In the genomic region with DNA sequence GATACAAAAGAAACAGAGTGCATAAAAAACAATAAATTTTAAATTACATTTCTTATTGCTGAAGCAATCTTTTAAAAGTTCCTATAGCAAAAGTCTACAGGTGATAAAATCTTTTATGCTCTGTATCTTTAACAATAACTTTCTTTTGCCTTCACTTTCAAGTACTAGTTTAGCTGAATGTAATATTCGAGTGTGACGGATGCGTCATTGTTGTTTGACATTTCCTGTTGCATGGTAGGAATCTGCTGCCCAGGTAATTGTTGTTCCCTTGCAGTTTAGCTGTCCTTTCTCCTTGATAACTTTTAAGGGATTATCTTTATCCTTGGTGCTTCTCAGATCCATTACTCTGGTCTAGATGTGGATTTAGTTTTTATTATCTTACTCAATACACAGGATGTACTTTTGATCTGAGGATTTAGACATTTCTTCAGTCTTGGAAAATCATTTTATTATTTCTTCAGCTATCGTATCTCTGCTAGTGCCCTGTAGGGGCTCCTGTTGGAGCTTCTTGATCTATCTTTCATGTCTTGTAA, we compare ENCODE assay signal across 1 cellular context.
TF ChIP-seq lines count a peak whose summit lies in the region.

No MANE protein-coding gene starts in this region.

TF ChIP-seq in HepG2, 621 proteins besides CTCF, POLR2A, EP300 and RAD21:
- no peak for TF ChIP-seq ZNF549 (CRISPR knock-in tag; IDR thresholded peaks at IDR 0.05)
- no peak for TF ChIP-seq ARNTL (CRISPR knock-in tag; IDR thresholded peaks at IDR 0.05)
- TF ChIP-seq ATM (IDR thresholded peaks at IDR 0.05; ENCODE audit: borderline replicate concordance): no peak
- TF ChIP-seq ELF1 (CRISPR knock-in tag; IDR thresholded peaks at IDR 0.05): no peak
- TF ChIP-seq ARHGAP35 (CRISPR knock-in tag; IDR thresholded peaks at IDR 0.05; ENCODE audit: borderline replicate concordance): no peak
- no peak for TF ChIP-seq MIER3 (CRISPR knock-in tag; IDR thresholded peaks at IDR 0.05; ENCODE audit: borderline replicate concordance)
- TF ChIP-seq ZFP36L1 (CRISPR knock-in tag; IDR thresholded peaks at IDR 0.05): no peak
- TF ChIP-seq, protein P1, sequence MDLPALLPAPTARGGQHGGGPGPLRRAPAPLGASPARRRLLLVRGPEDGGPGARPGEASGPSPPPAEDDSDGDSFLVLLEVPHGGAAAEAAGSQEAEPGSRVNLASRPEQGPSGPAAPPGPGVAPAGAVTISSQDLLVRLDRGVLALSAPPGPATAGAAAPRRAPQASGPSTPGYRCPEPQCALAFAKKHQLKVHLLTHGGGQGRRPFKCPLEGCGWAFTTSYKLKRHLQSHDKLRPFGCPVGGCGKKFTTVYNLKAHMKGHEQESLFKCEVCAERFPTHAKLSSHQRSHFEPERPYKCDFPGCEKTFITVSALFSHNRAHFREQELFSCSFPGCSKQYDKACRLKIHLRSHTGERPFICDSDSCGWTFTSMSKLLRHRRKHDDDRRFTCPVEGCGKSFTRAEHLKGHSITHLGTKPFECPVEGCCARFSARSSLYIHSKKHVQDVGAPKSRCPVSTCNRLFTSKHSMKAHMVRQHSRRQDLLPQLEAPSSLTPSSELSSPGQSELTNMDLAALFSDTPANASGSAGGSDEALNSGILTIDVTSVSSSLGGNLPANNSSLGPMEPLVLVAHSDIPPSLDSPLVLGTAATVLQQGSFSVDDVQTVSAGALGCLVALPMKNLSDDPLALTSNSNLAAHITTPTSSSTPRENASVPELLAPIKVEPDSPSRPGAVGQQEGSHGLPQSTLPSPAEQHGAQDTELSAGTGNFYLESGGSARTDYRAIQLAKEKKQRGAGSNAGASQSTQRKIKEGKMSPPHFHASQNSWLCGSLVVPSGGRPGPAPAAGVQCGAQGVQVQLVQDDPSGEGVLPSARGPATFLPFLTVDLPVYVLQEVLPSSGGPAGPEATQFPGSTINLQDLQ (CRISPR knock-in tag; IDR thresholded peaks at IDR 0.05): no peak
- TF ChIP-seq ZNF562 (CRISPR knock-in tag; IDR thresholded peaks at IDR 0.05; ENCODE audit: borderline replicate concordance): no peak
- TF ChIP-seq NONO (IDR thresholded peaks at IDR 0.05): no peak
- no peak for TF ChIP-seq NONO (CRISPR knock-in tag; conservative IDR thresholded peaks at IDR 0.05)
- no peak for TF ChIP-seq ARNT2 (CRISPR knock-in tag; IDR thresholded peaks at IDR 0.05; ENCODE audit: low read depth)
- TF ChIP-seq POLR2AphosphoS2 (IDR thresholded peaks at IDR 0.05; ENCODE audit: low read depth, low read length): no peak
- TF ChIP-seq ZSCAN9 (CRISPR knock-in tag; IDR thresholded peaks at IDR 0.05; ENCODE audit: borderline replicate concordance): no peak
- no peak for TF ChIP-seq NKX3-1 (CRISPR knock-in tag; IDR thresholded peaks at IDR 0.05)
- no peak for TF ChIP-seq REPIN1 (CRISPR knock-in tag; IDR thresholded peaks at IDR 0.05; ENCODE audit: borderline replicate concordance, low read depth)
